8 cellular contexts compared by ENCODE assay signal in the genomic region with DNA sequence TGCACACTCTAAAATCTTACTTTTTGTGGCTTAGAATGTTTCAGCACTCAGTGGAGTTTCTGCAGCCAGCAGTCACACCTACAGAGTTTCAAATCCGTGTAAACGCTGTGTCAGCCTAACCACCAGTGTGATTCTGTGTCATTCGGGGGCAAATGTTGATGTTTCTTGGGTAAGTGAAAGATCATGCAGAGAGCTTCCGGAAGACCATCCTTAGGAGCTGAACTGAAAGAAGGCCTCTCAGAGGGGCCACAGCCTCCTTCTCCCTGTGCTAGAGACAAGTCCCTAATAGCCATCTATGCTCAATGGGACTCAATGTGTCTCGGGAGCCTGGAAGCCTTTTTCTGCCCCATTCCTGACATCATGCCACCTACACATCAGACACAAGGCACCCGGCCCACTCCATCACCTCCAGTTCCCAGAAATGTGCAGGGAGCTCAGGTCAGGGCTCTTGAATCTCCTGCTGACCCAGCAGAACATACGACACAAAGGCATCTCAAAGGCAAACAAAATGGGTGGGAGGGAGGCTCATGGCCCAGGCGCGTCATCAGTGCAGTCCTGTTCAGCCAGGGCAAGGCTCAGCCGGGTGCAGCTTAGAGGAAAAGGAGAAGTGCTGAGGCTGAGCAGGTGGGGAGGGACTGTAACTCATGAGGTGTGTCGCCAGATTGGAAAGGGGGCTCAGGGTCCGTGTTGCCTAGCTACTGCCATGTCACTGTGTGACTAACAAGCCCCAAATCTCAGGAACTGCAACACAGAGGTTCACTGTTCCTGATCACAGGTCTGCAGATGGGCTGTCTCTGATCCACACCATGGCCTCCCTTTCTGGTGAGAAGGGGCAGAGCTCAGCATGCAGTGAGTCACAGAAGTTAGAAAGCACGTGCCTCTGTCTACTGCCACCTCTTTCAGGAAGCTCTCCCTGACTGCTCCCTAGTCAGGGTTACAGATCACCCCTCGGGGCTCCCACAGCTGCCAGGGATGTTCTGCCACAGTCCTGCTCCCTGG.
DNase-seq lines count a peak whose midpoint lies in the region; ATAC-seq and TF ChIP-seq lines count a peak whose summit lies in the region.

No MANE protein-coding gene starts in this region.

- no peaks in the 10 kb centered on the region for H3K27me3 ChIP-seq in lower lobe of right lung (ENCODE audit: low read depth)

- peak; percentile 73 for DNase-seq in DMS53 (lab: John Stamatoyannopoulos, UW)
- DNase-seq in activated CD4-positive, alpha-beta T cell treated with anti-CD3 and anti-CD28 coated beads, Interleukin-2, amount 50 U/mL, for 24 hours (ENCODE audit: low read depth in 1 of 2, low spot score in 1 of 2) = peak; percentile 26 to 56
- peak; percentile 62 for DNase-seq in lower lobe of right lung
- no peak for DNase-seq in glomerular visceral epithelial cell (ENCODE audit: extremely low spot score)
- DNase-seq in iPS-NIHi11 (ENCODE audit: low spot score) = no peak
- no peak for DNase-seq in NCI-H146 treated with DMSO at 0.1 percent for 48 hours (lab: John Stamatoyannopoulos, UW; ENCODE audit: unreplicated experiment)

- TF ChIP-seq CTCF in lower lobe of right lung (IDR thresholded peaks at IDR 0.05) = no peak

- peaks cover 29% of the 10 kb centered on the region for H3K4me1 ChIP-seq in lower lobe of right lung

- H3K9me3 ChIP-seq in lower lobe of right lung = peaks cover 5% of the 10 kb centered on the region

- ATAC-seq in GM19438 (IDR thresholded peaks at IDR 0.05; ENCODE audit: low read depth, unreplicated experiment) (peak; percentile 85), HG03432 (IDR thresholded peaks at IDR 0.05; ENCODE audit: unreplicated experiment) (peak; percentile 86), lower lobe of right lung (peak; percentile 75 to 76)

- intact Hi-C loops in lower lobe of right lung (cut with DNase I) = no loop called here

- no peak overlapping the region for H3K4me3 ChIP-seq in lower lobe of right lung

- H3K27ac ChIP-seq in lower lobe of right lung = no peak overlapping the region

- H3K36me3 ChIP-seq in lower lobe of right lung = no peaks in the 10 kb centered on the region

Comparison
In these comparisons a context has a peak if more than half of its experiments do, and no peak if none do; other contexts are left out.
1. DNase-seq: peak in DMS53 (single experiment), activated CD4-positive, alpha-beta T cell treated with anti-CD3 and anti-CD28 coated beads, Interleukin-2, amount 50 U/mL, for 24 hours (2 of 2) and lower lobe of right lung (single experiment); none in glomerular visceral epithelial cell (single experiment), iPS-NIHi11 (single experiment) and NCI-H146 treated with DMSO at 0.1 percent for 48 hours (single experiment).
2. Peak in every context shown above with its lines, with median percentiles within 50 percentile points of each other: ATAC-seq.